In the genomic region with DNA sequence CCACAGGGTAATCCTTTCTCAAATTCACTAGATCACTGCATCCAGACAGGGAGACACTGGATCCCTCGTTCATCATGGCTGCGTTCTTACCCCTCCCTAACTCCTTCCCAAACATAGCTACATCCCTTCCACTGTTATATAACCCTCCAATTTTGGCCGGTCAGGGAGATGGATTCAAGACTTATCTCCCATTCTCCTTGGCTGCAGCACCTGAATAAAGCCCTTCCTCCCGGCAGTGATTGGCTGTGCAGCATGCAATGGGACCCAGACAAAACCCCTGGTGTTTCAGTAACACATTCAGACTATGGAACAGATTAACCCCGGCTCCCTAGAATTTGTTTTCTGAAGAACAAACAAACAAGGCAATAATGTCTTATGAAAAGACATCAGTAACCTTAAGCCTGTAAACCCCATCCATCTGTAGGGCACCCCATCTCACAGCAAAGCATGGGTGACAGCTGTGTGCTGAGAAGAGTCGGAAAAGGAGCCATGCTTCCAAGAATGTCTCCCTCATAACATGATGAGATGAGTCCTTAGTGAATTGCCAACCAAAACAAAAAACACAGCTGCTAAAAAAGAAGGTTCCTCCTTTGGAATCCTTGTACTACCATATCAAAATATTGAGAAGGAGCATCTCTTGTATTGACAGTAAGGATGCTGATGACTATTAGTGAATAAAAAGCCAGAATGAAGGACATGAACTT, we compare ENCODE assay signal across 15 cellular contexts. TPM values are rescaled to one million over a fixed set of nuclear protein-coding genes. Genes with fewer than 3 reads are reported as not detected.
DNase-seq lines count a peak whose midpoint lies in the region; ATAC-seq and TF ChIP-seq lines count a peak whose summit lies in the region.
"Had no signal": no experiment of that assay in that cellular context is flagged by ENCODE, and none has a peak within 500 bp of the region (broad histone marks: within the 10 kb centered on the region; RNA-seq: fewer than 3 reads in every experiment).

No MANE protein-coding gene starts in this region.

- peaks cover 27% of the 10 kb centered on the region for H3K36me3 ChIP-seq in Karpas-422 (ENCODE audit: insufficient read depth, low read length)

- no peak overlapping the region for H3K4me2 ChIP-seq in Karpas-422 (ENCODE audit: low read depth, low read length, poor library complexity, severe bottlenecking)

- peak; percentile 55 for DNase-seq in Karpas-422
- DNase-seq in nephron progenitor cell = no peak
- DNase-seq in T-helper 2 cell = no peak
- no peak for DNase-seq in cardiac septum (ENCODE audit: low spot score)
- DNase-seq in kidney glomerular epithelial cell (lab: John Stamatoyannopoulos, UW) = no peak
- DNase-seq: KG1, MG63, NCI-H1105, NCI-H1694 treated with DMSO at 0.1 percent for 48 hours, NCI-H748 treated with DMSO at 0.1 percent for 48 hours, Peyer's patch, SHP77 treated with DMSO at 0.1 percent for 48 hours had no signal

- no peak overlapping the region for H2AFZ ChIP-seq in Karpas-422 (ENCODE audit: low read length)

- peaks cover 17% of the 10 kb centered on the region for H3K79me2 ChIP-seq in Karpas-422 (ENCODE audit: low read length)

- H3K27ac ChIP-seq in 22Rv1 (peak overlapping the region; percentile 98), Karpas-422 (ENCODE audit: low read length) (no peak overlapping the region), cingulate gyrus (ENCODE audit: low read depth, low read length) (peak overlapping the region; percentile 75)
- H3K27ac ChIP-seq: Peyer's patch had no signal

- no peak overlapping the region for H3K9ac ChIP-seq in Karpas-422 (ENCODE audit: low read length)

- no peaks in the 10 kb centered on the region for H3K27me3 Mint-ChIP-seq in nephron progenitor cell (ENCODE audit: low read depth, poor library complexity)

- peak overlapping the region; percentile 79 for H3K27ac Mint-ChIP-seq in nephron progenitor cell

- no peak for ATAC-seq in HG02970 (IDR thresholded peaks at IDR 0.05; ENCODE audit: low FRiP score, unreplicated experiment)

- peaks cover 45% of the 10 kb centered on the region for H3K4me1 Mint-ChIP-seq in nephron progenitor cell

- no peaks in the 10 kb centered on the region for H3K9me2 ChIP-seq in Karpas-422 (replicated peaks; ENCODE audit: insufficient read depth, low read length)

- no peak overlapping the region for H3K4me3 ChIP-seq in Karpas-422 (ENCODE audit: low read length)
- H3K4me3 ChIP-seq: MG63, Peyer's patch had no signal

- intact Hi-C loops in cardiac septum (cut with DNase I) = no loop called here

- peaks cover 48% of the 10 kb centered on the region for H3K36me3 Mint-ChIP-seq in nephron progenitor cell (ENCODE audit: low read depth)

- H3K4me3 Mint-ChIP-seq in nephron progenitor cell = no peak overlapping the region

- TF ChIP-seq CTCF in 22Rv1 (IDR thresholded peaks at IDR 0.05) (no peak), nephron progenitor cell (IDR thresholded peaks at IDR 0.05) (no peak)

- peaks cover 14% of the 10 kb centered on the region for H3K4me1 ChIP-seq in Karpas-422 (ENCODE audit: low read length)

- peaks cover 19% of the 10 kb centered on the region for H4K20me1 ChIP-seq in Karpas-422 (ENCODE audit: insufficient read depth, low read depth, low read length)

- no peaks in the 10 kb centered on the region for H3K9me3 ChIP-seq in Karpas-422 (ENCODE audit: low read length)
- H3K9me3 ChIP-seq: MG63, Peyer's patch had no signal

- H3K9me3 Mint-ChIP-seq in nephron progenitor cell = peaks cover 16% of the 10 kb centered on the region

- no peaks in the 10 kb centered on the region for H3K27me3 ChIP-seq in Karpas-422 (ENCODE audit: low read length)
- H3K27me3 ChIP-seq: MG63, Peyer's patch had no signal

RNA-seq across cellular contexts. Expression of a gene that starts 5.0 kb away (rescaled TPM):
- 1,081 and 1,189 TPM in 2 replicates for total RNA-seq in Karpas-422 (2014; rRNA removed; shearing (Covaris generic); ENCODE audit: low replicate concordance)
- total RNA-seq in cardiac septum = 317 TPM

RNA-seq across cellular contexts. Expression of a gene that starts 41.5 kb away (rescaled TPM):
- total RNA-seq in Karpas-422 (2014; rRNA removed; shearing (Covaris generic); ENCODE audit: low replicate concordance) = 30.3 and 45.6 TPM in 2 replicates
- total RNA-seq in cardiac septum = 19.7 TPM
